ENCODE assay signal across 11 cellular contexts in genomic region chr1:229058111-229058551, GRCh38.
DNase-seq lines count a peak whose midpoint lies in the region; ATAC-seq and TF ChIP-seq lines count a peak whose summit lies in the region.
"Had no signal": no experiment of that assay in that cellular context is flagged by ENCODE, and none has a peak within 500 bp of the region (broad histone marks: within the 10 kb centered on the region; RNA-seq: fewer than 3 reads in every experiment).

No MANE protein-coding gene starts in this region.

- peak; percentile 28; the same call in 1 of the 3 replicates for ATAC-seq in GM23338
- peak; percentile 68 for ATAC-seq in activated naive CD8-positive, alpha-beta T cell treated with anti-CD3 and anti-CD28 coated beads, Interleukin-2, amount 10 ng/mL, durations not matched to agents 7 days and 5 days (ENCODE audit: low read depth)
- ATAC-seq in psoas muscle, result no peak
- ATAC-seq in HG03025 (IDR thresholded peaks at IDR 0.05; ENCODE audit: low FRiP score, unreplicated experiment), result no peak

- H3K9me3 Mint-ChIP-seq in GM23338, result peaks cover 2% of the 10 kb centered on the region; the same call in 1 of the 3 replicates
- no peaks in the 10 kb centered on the region for H3K9me3 Mint-ChIP-seq in activated naive CD8-positive, alpha-beta T cell treated with anti-CD3 and anti-CD28 coated beads, Interleukin-2, amount 10 ng/mL, durations not matched to agents 7 days and 5 days
- no peaks in the 10 kb centered on the region for H3K9me3 Mint-ChIP-seq in type B pancreatic cell
- H3K9me3 Mint-ChIP-seq: neural crest cell had no signal

- 83 to 93% (median 84%) methylated on average over 11 of the region's 11 CpGs for WGBS in psoas muscle, 3 donors

- intact Hi-C loops in psoas muscle (cut with DNase I), result loop anchor here in 1 of 2 donors (10.0 kb wide), 1 partner anchor 63 kb away; no protein-coding TSS in a partner anchor

- POLR2A ChIA-PET in activated naive CD8-positive, alpha-beta T cell treated with anti-CD3 and anti-CD28 coated beads, Interleukin-2, amount 10 ng/mL, durations not matched to agents 7 days and 5 days (lab: Charles Lee), result interaction anchor here (1.5 kb wide), 1 partner anchor 9 kb away, joined by 3 read pairs; no protein-coding TSS in a partner anchor

- no peaks in the 10 kb centered on the region; the same call in 1 of the 2 replicates for H3K9me2 ChIP-seq in GM23338 (ENCODE audit: insufficient read depth)

- no peaks in the 10 kb centered on the region for H3K9me3 ChIP-seq in psoas muscle
- H3K9me3 ChIP-seq: SJSA1 had no signal

- H3K4me3 ChIP-seq in GM23338, result no peak overlapping the region
- no peak overlapping the region for H3K4me3 ChIP-seq in psoas muscle
- H3K4me3 ChIP-seq: GM23248, SJSA1 had no signal

- DNase-seq in GM23338 (ENCODE audit: low spot score) (no peak), NCI-H510A treated with DMSO at 0.1 percent for 48 hours (lab: John Stamatoyannopoulos, UW) (peak; percentile 80), RKO (ENCODE audit: low spot score) (no peak), psoas muscle (no peak), type B pancreatic cell (ENCODE audit: extremely low spot score, unreplicated experiment) (no peak)
- peak; percentile 47 for DNase-seq in activated naive CD8-positive, alpha-beta T cell treated with anti-CD3 and anti-CD28 coated beads, Interleukin-2, amount 10 ng/mL, durations not matched to agents 7 days and 5 days
- DNase-seq in stimulated activated CD4-positive, alpha-beta T cell treated with anti-CD3 and anti-CD28 coated beads, Interleukin-2, amount 100 ng/mL, for 24 hours, result peak; percentile 24 to 36
- DNase-seq: GM23248 had no signal

- no peak overlapping the region for H3K27ac Mint-ChIP-seq in GM23338
- no peak overlapping the region for H3K27ac Mint-ChIP-seq in activated naive CD8-positive, alpha-beta T cell treated with anti-CD3 and anti-CD28 coated beads, Interleukin-2, amount 10 ng/mL, durations not matched to agents 7 days and 5 days
- no peak overlapping the region for H3K27ac Mint-ChIP-seq in type B pancreatic cell

- H3K27me3 ChIP-seq in GM23338 (ENCODE audit: insufficient read depth) (no peaks in the 10 kb centered on the region), psoas muscle (ENCODE audit: insufficient read depth in 3 of 3, low read length in 2 of 3) (no peaks in the 10 kb centered on the region)
- H3K27me3 ChIP-seq: SJSA1 had no signal

- H2AFZ ChIP-seq in GM23338, result peak overlapping the region; percentile 87; the same call in 1 of the 2 replicates
- H2AFZ ChIP-seq: GM23248 had no signal

- TF ChIP-seq CTCF in GM23338 (conservative IDR thresholded peaks at IDR 0.05; ENCODE audit: low read depth in 2 of 2) (no peak), psoas muscle (IDR thresholded peaks at IDR 0.05) (no peak), type B pancreatic cell (conservative IDR thresholded peaks at IDR 0.05) (no peak)

- H3K4me1 ChIP-seq in GM23338 (ENCODE audit: insufficient read depth), result no peaks in the 10 kb centered on the region
- H3K4me1 ChIP-seq in psoas muscle, result no peaks in the 10 kb centered on the region
- H3K4me1 ChIP-seq: SJSA1 had no signal

- H3K4me2 ChIP-seq in GM23338, result no peak overlapping the region

- H3K27ac ChIP-seq in GM23338 (ENCODE audit: low read depth) (no peak overlapping the region), psoas muscle (no peak overlapping the region)
- H3K27ac ChIP-seq: GM23248, SJSA1 had no signal

- no peaks in the 10 kb centered on the region for H4K20me1 ChIP-seq in GM23338 (replicated peaks; ENCODE audit: insufficient read depth)

- H3K4me3 Mint-ChIP-seq in GM23338 (no peak overlapping the region), type B pancreatic cell (no peak overlapping the region)
- H3K4me3 Mint-ChIP-seq in activated naive CD8-positive, alpha-beta T cell treated with anti-CD3 and anti-CD28 coated beads, Interleukin-2, amount 10 ng/mL, durations not matched to agents 7 days and 5 days, result peak overlapping the region; percentile 35
- H3K4me3 Mint-ChIP-seq: neural crest cell had no signal

- H3K36me3 ChIP-seq in GM23338 (ENCODE audit: insufficient read depth) (no peaks in the 10 kb centered on the region), psoas muscle (ENCODE audit: insufficient read depth in 1 of 2, low read depth in 1 of 2) (no peaks in the 10 kb centered on the region)
- H3K36me3 ChIP-seq: SJSA1 had no signal

- no peaks in the 10 kb centered on the region for H3K36me3 Mint-ChIP-seq in GM23338 (ENCODE audit: low read depth)
- H3K36me3 Mint-ChIP-seq in activated naive CD8-positive, alpha-beta T cell treated with anti-CD3 and anti-CD28 coated beads, Interleukin-2, amount 10 ng/mL, durations not matched to agents 7 days and 5 days, result peaks cover 2% of the 10 kb centered on the region
- no peaks in the 10 kb centered on the region for H3K36me3 Mint-ChIP-seq in type B pancreatic cell

- no peaks in the 10 kb centered on the region for H3F3A ChIP-seq in GM23338 (replicated peaks; ENCODE audit: low read depth)

- H3K27me3 Mint-ChIP-seq in GM23338 (ENCODE audit: insufficient read depth, low read depth, poor library complexity) (no peaks in the 10 kb centered on the region), type B pancreatic cell (no peaks in the 10 kb centered on the region)
- peaks cover 2% of the 10 kb centered on the region for H3K27me3 Mint-ChIP-seq in activated naive CD8-positive, alpha-beta T cell treated with anti-CD3 and anti-CD28 coated beads, Interleukin-2, amount 10 ng/mL, durations not matched to agents 7 days and 5 days

- H3K4me1 Mint-ChIP-seq in GM23338, result peaks cover 16% of the 10 kb centered on the region
- H3K4me1 Mint-ChIP-seq in activated naive CD8-positive, alpha-beta T cell treated with anti-CD3 and anti-CD28 coated beads, Interleukin-2, amount 10 ng/mL, durations not matched to agents 7 days and 5 days, result peaks cover 36% of the 10 kb centered on the region
- H3K4me1 Mint-ChIP-seq in type B pancreatic cell (ENCODE audit: unreplicated experiment), result peaks cover 30% of the 10 kb centered on the region

- H3K79me2 ChIP-seq in GM23338 (replicated peaks; ENCODE audit: insufficient read depth), result no peaks in the 10 kb centered on the region

TF ChIP-seq in GM23338, 12 proteins besides CTCF, POLR2A, EP300 and RAD21 (continues in another document):
- TF ChIP-seq STAT1 (IDR thresholded peaks at IDR 0.05; ENCODE audit: unreplicated experiment), result no peak
- TF ChIP-seq ZNF462 (CRISPR knock-in tag; IDR thresholded peaks at IDR 0.05), result no peak

Comparison
In these comparisons a context has a peak if more than half of its experiments do, and no peak if none do; other contexts are left out.
1. ATAC-seq: peak in GM23338 (single experiment) and activated naive CD8-positive, alpha-beta T cell treated with anti-CD3 and anti-CD28 coated beads, Interleukin-2, amount 10 ng/mL, durations not matched to agents 7 days and 5 days (single experiment); none in psoas muscle (0 of 4) and HG03025 (single experiment).
2. DNase-seq: peak in NCI-H510A treated with DMSO at 0.1 percent for 48 hours (single experiment), activated naive CD8-positive, alpha-beta T cell treated with anti-CD3 and anti-CD28 coated beads, Interleukin-2, amount 10 ng/mL, durations not matched to agents 7 days and 5 days (single experiment) and stimulated activated CD4-positive, alpha-beta T cell treated with anti-CD3 and anti-CD28 coated beads, Interleukin-2, amount 100 ng/mL, for 24 hours (2 of 2); none in GM23338 (single experiment), RKO (single experiment), psoas muscle (0 of 2) and type B pancreatic cell (single experiment).